Comparison of ENCODE assay signal across 14 cellular contexts in genomic region chr17:64538508-64539120, GRCh38. TPM values are rescaled to one million over a fixed set of nuclear protein-coding genes. Genes with fewer than 3 reads are reported as not detected.
DNase-seq lines count a peak whose midpoint lies in the region; ATAC-seq and TF ChIP-seq lines count a peak whose summit lies in the region.
"Had no signal": no experiment of that assay in that cellular context is flagged by ENCODE, and none has a peak within 500 bp of the region (broad histone marks: within the 10 kb centered on the region; RNA-seq: fewer than 3 reads in every experiment).

No MANE protein-coding gene starts in this region.

- no peak overlapping the region for H3K27ac ChIP-seq in right cardiac atrium (ENCODE audit: low read length)
- H3K27ac ChIP-seq in upper lobe of right lung, result no peak overlapping the region
- H3K27ac ChIP-seq: C4-2B, sigmoid colon had no signal

- peaks cover 95% of the 10 kb centered on the region for H3K36me3 ChIP-seq in upper lobe of right lung

- H3K4me1 Mint-ChIP-seq in stimulated activated naive CD8-positive, alpha-beta T cell treated with anti-CD3 and anti-CD28 coated beads, Interleukin-15, Interleukin-2, amounts not matched to agents 100 ng/mL and 50 ng/mL, for 24 hours (ENCODE audit: low read depth), result no peaks in the 10 kb centered on the region
- no peaks in the 10 kb centered on the region for H3K4me1 Mint-ChIP-seq in WTC11
- H3K4me1 Mint-ChIP-seq: nephron had no signal

- H3K4me3 ChIP-seq in right cardiac atrium (ENCODE audit: low read length), result no peak overlapping the region
- no peak overlapping the region for H3K4me3 ChIP-seq in upper lobe of right lung
- H3K4me3 ChIP-seq: sigmoid colon had no signal

- ATAC-seq in stimulated activated naive CD8-positive, alpha-beta T cell treated with anti-CD3 and anti-CD28 coated beads, Interleukin-15, Interleukin-2, amounts not matched to agents 100 U/mL and 50 U/mL, for 24 hours, result no peak
- ATAC-seq in WTC11 (no peak), right cardiac atrium (peak; percentile 36 to 42), upper lobe of right lung (peak; percentile 45), HG03432 (IDR thresholded peaks at IDR 0.05; ENCODE audit: unreplicated experiment) (no peak)

- DNase-seq in stimulated activated naive CD8-positive, alpha-beta T cell treated with anti-CD3 and anti-CD28 coated beads, Interleukin-15, Interleukin-2, amounts not matched to agents 100 U/mL and 50 U/mL, for 24 hours, result no peak
- DNase-seq in WTC11 (ENCODE audit: low spot score) (no peak), right cardiac atrium (no peak), upper lobe of right lung (no peak), NCI-H526 treated with DMSO at 0.1 percent for 48 hours (lab: John Stamatoyannopoulos, UW) (no peak)
- no peak for DNase-seq in stimulated activated naive CD4-positive, alpha-beta T cell treated with Interleukin-2 at 50 U/mL for 16 hours (lab: John Stamatoyannopoulos, UW)
- DNase-seq: activated gamma-delta T cell treated with Interleukin-2 at 50 U/mL for 16 hours, NCI-H226, sigmoid colon, SW 1271 had no signal

- no peak for TF ChIP-seq CTCF in WTC11 (IDR thresholded peaks at IDR 0.05)
- TF ChIP-seq CTCF in upper lobe of right lung (IDR thresholded peaks at IDR 0.05), result no peak

- H3K27me3 Mint-ChIP-seq in stimulated activated naive CD8-positive, alpha-beta T cell treated with anti-CD3 and anti-CD28 coated beads, Interleukin-15, Interleukin-2, amounts not matched to agents 100 ng/mL and 50 ng/mL, for 24 hours, result no peaks in the 10 kb centered on the region
- no peaks in the 10 kb centered on the region for H3K27me3 Mint-ChIP-seq in WTC11 (ENCODE audit: low read depth)

- no peak overlapping the region for H3K4me3 Mint-ChIP-seq in stimulated activated naive CD8-positive, alpha-beta T cell treated with anti-CD3 and anti-CD28 coated beads, Interleukin-15, Interleukin-2, amounts not matched to agents 100 ng/mL and 50 ng/mL, for 24 hours
- no peak overlapping the region for H3K4me3 Mint-ChIP-seq in WTC11
- H3K4me3 Mint-ChIP-seq: nephron had no signal

- H3K9me3 ChIP-seq in right cardiac atrium (ENCODE audit: control insufficient read depth, low read length) (no peaks in the 10 kb centered on the region), upper lobe of right lung (no peaks in the 10 kb centered on the region)
- H3K9me3 ChIP-seq: sigmoid colon had no signal

- H3K4me1 ChIP-seq in right cardiac atrium (ENCODE audit: control insufficient read depth, insufficient read depth, low read length) (no peaks in the 10 kb centered on the region), upper lobe of right lung (peaks cover 3% of the 10 kb centered on the region)
- H3K4me1 ChIP-seq: sigmoid colon had no signal

- H3K27me3 ChIP-seq in right cardiac atrium (ENCODE audit: control insufficient read depth, insufficient read depth) (no peaks in the 10 kb centered on the region), upper lobe of right lung (no peaks in the 10 kb centered on the region)
- H3K27me3 ChIP-seq: sigmoid colon had no signal

- intact Hi-C loops in right cardiac atrium (cut with DNase I) (no loop called here), upper lobe of right lung (cut with DNase I) (no loop called here)

- H3K27ac Mint-ChIP-seq in stimulated activated naive CD8-positive, alpha-beta T cell treated with anti-CD3 and anti-CD28 coated beads, Interleukin-15, Interleukin-2, amounts not matched to agents 100 ng/mL and 50 ng/mL, for 24 hours, result peak overlapping the region; percentile 34
- H3K27ac Mint-ChIP-seq in WTC11, result peak overlapping the region; percentile 75

- CTCF ChIA-PET in WTC11 (lab: Charles Lee), result interaction anchor here (0.8 to 1.5 kb wide), 3 partner anchors 9 to 111 kb away, joined by 3 to 5 read pairs (median 3); no protein-coding TSS in a partner anchor

- H3K36me3 Mint-ChIP-seq in stimulated activated naive CD8-positive, alpha-beta T cell treated with anti-CD3 and anti-CD28 coated beads, Interleukin-15, Interleukin-2, amounts not matched to agents 100 ng/mL and 50 ng/mL, for 24 hours (ENCODE audit: low read depth), result peaks cover 61% of the 10 kb centered on the region
- peaks cover 40% of the 10 kb centered on the region for H3K36me3 Mint-ChIP-seq in WTC11

- 76% methylated on average over 7 of the region's 7 CpGs for WGBS in right cardiac atrium

- POLR2A ChIA-PET in WTC11 (lab: Charles Lee), result interaction anchor here (1.1 kb wide), 1 partner anchor 33 kb away, joined by 6 read pairs; the partner anchor contains the start of genes CEP95 and DDX5

- H3K9me3 Mint-ChIP-seq in stimulated activated naive CD8-positive, alpha-beta T cell treated with anti-CD3 and anti-CD28 coated beads, Interleukin-15, Interleukin-2, amounts not matched to agents 100 ng/mL and 50 ng/mL, for 24 hours, result no peaks in the 10 kb centered on the region
- no peaks in the 10 kb centered on the region for H3K9me3 Mint-ChIP-seq in WTC11
- H3K9me3 Mint-ChIP-seq: nephron had no signal

TF ChIP-seq in WTC11, 78 proteins besides CTCF, POLR2A, EP300 and RAD21 (continues in another document):
- TF ChIP-seq STAT6 (CRISPR knock-in tag; conservative IDR thresholded peaks at IDR 0.05; ENCODE audit: low read depth), result no peak
- no peak for TF ChIP-seq FOXK1 (CRISPR knock-in tag; IDR thresholded peaks at IDR 0.05)
- TF ChIP-seq MAX (CRISPR knock-in tag; IDR thresholded peaks at IDR 0.05), result no peak
- no peak for TF ChIP-seq FOXP1 (CRISPR knock-in tag; IDR thresholded peaks at IDR 0.05; ENCODE audit: borderline replicate concordance)
- no peak for TF ChIP-seq OVOL2 (CRISPR knock-in tag; IDR thresholded peaks at IDR 0.05; ENCODE audit: borderline replicate concordance)
- TF ChIP-seq ZNF512 (CRISPR knock-in tag; IDR thresholded peaks at IDR 0.05; ENCODE audit: borderline replicate concordance), result no peak
- TF ChIP-seq TCF7 (CRISPR knock-in tag; IDR thresholded peaks at IDR 0.05; ENCODE audit: low read depth), result no peak
- TF ChIP-seq HMGA2 (CRISPR knock-in tag; IDR thresholded peaks at IDR 0.05), result no peak
- TF ChIP-seq MLX (CRISPR knock-in tag; IDR thresholded peaks at IDR 0.05), result no peak
- no peak for TF ChIP-seq NR2C2 (CRISPR knock-in tag; IDR thresholded peaks at IDR 0.05)

RNA-seq across cellular contexts. Expression of gene CEP95, which starts 31.8 kb away (rescaled TPM):
- total RNA-seq in WTC11 (2021) (59.8 to 63.8 TPM (median 59.9 TPM) in 3 replicates), right cardiac atrium (10 to 100 TPM; 16.3 to 23.3 (median 19.4) TPM), upper lobe of right lung (40.3 TPM)
- 15.6 TPM for polyA plus RNA-seq in right cardiac atrium

RNA-seq across cellular contexts. Expression of gene DDX5, which starts 32.5 kb away (rescaled TPM):
- total RNA-seq in WTC11 (2021) (543 to 612 TPM (median 563 TPM) in 3 replicates), right cardiac atrium (100 to 1,000 TPM; 366 to 573 (median 420) TPM), upper lobe of right lung (881 TPM)
- polyA plus RNA-seq in right cardiac atrium, result 312 TPM

RNA-seq across cellular contexts. Expression of gene POLG2, which starts 41.8 kb away (rescaled TPM):
- total RNA-seq in WTC11 (2021) (38.5 to 44.3 TPM (median 42.7 TPM) in 3 replicates), right cardiac atrium (1 to 10 TPM; 7.2 to 9.0 (median 8.2) TPM), upper lobe of right lung (12.6 TPM)
- polyA plus RNA-seq in right cardiac atrium, result 5.4 TPM

Comparison
In these comparisons a context has a peak if more than half of its experiments do, and no peak if none do; other contexts are left out.
1. ATAC-seq: peak in right cardiac atrium (2 of 2) and upper lobe of right lung (single experiment); none in stimulated activated naive CD8-positive, alpha-beta T cell treated with anti-CD3 and anti-CD28 coated beads, Interleukin-15, Interleukin-2, amounts not matched to agents 100 U/mL and 50 U/mL, for 24 hours (single experiment), WTC11 (single experiment) and HG03432 (single experiment).